In the genomic region with DNA sequence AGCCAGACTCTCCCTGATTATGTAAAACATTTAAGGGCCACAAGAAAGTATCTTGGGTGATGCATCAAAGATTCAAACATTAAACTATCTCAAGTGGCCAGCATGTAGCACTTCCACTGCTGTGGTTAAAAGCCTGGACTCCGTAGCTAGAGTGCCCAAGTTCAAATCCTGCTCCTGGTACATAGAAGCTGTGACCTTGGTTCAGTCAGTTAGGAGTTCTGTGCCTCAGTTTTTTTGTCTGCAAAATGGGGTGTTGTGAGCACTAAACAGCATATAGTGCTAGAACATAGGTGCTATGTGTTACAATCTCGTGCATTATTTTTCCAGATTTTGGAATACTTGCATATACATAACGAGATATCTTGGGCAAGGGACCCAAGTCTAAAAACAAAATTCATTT, we compare ENCODE assay signal across 1 cellular context.
TF ChIP-seq lines count a peak whose summit lies in the region.

No MANE protein-coding gene starts in this region.

TF ChIP-seq in H1, 55 proteins besides CTCF, POLR2A, EP300 and RAD21:
- TF ChIP-seq EZH2 (IDR thresholded peaks at IDR 0.05; ENCODE audit: low read depth, low read length, severe bottlenecking) = no peak
TF ChIP-seq in H1: peak in this region for 0.
